ENCODE assay signal across 20 cellular contexts in the genomic region with DNA sequence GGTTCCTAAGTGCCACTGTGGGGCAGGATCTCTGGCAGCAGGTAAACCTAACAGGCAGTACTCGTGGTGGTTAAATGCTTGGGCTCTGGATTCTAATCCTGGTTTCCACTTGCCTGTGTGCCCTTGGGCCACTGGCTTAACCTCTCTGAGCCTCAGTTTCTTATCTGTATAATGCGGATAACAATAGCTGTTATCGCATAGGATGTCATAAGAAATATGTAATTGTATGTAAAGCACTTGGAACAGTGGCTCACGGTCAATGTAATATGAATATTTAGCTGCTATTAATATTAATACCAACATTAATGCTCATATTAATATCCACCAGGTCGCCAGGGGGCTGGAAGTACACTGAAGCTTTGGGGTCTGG. TPM values are rescaled to one million over a fixed set of nuclear protein-coding genes. Genes with fewer than 3 reads are reported as not detected.
"Had no signal": no experiment of that assay in that cellular context is flagged by ENCODE, and none has a peak within 500 bp of the region (broad histone marks: within the 10 kb centered on the region; RNA-seq: fewer than 3 reads in every experiment).

No MANE protein-coding gene starts in this region.

- H3K9ac ChIP-seq: parathyroid adenoma had no signal

- H3K79me2 ChIP-seq: parathyroid adenoma had no signal

- H3K36me3 ChIP-seq: left lung, tibial nerve had no signal

- H3K4me3 Mint-ChIP-seq: activated CD4-positive, alpha-beta T cell treated with anti-CD3 and anti-CD28 coated beads for 36 hours; activated CD8-positive, alpha-beta T cell treated with anti-CD3 and anti-CD28 coated beads for 36 hours; activated naive CD8-positive, alpha-beta T cell treated with anti-CD3 and anti-CD28 coated beads, Interleukin-2, amount 50 U/mL, for 24 hours; memory B cell; nephron progenitor cell; stimulated activated memory B cell treated with anti-CD40 and anti-IgM and Interleukin-4, amounts not matched to agents 10 μg/mL and 1 μg/mL and 100 μg/mL, for 72 hours; T-cell had no signal

- H3K9me3 ChIP-seq: left lung, tibial nerve had no signal

- H3K9me3 Mint-ChIP-seq: activated CD8-positive, alpha-beta T cell treated with anti-CD3 and anti-CD28 coated beads for 36 hours; activated naive CD8-positive, alpha-beta T cell treated with anti-CD3 and anti-CD28 coated beads, Interleukin-2, amount 50 U/mL, for 24 hours; memory B cell; nephron progenitor cell; stimulated activated memory B cell treated with anti-CD40 and anti-IgM and Interleukin-4, amounts not matched to agents 10 μg/mL and 1 μg/mL and 100 μg/mL, for 72 hours; T-cell had no signal

- H3K27ac Mint-ChIP-seq: activated CD4-positive, alpha-beta T cell treated with anti-CD3 and anti-CD28 coated beads for 36 hours; activated CD8-positive, alpha-beta T cell treated with anti-CD3 and anti-CD28 coated beads for 36 hours; activated naive CD8-positive, alpha-beta T cell treated with anti-CD3 and anti-CD28 coated beads, Interleukin-2, amount 50 U/mL, for 24 hours; memory B cell; nephron progenitor cell; stimulated activated memory B cell treated with anti-CD40 and anti-IgM and Interleukin-4, amounts not matched to agents 10 μg/mL and 1 μg/mL and 100 μg/mL, for 72 hours; T-cell had no signal

- H3K4me1 ChIP-seq: left lung, parathyroid adenoma had no signal

- H3K4me3 ChIP-seq: SK-N-MC, smooth muscle cell had no signal

- DNase-seq: activated CD4-positive, alpha-beta T cell treated with anti-CD3 and anti-CD28 coated beads for 36 hours; activated CD8-positive, alpha-beta T cell treated with anti-CD3 and anti-CD28 coated beads for 36 hours; activated naive CD4-positive, alpha-beta T cell treated with Interleukin-2 at 50 U/mL for 16 hours; activated naive CD8-positive, alpha-beta T cell treated with anti-CD3 and anti-CD28 coated beads, Interleukin-2, amount 50 U/mL, for 24 hours; cortex of kidney; effector memory CD4-positive, alpha-beta T cell; islet precursor cell; left lung; nephron progenitor cell; T-cell; T1000 had no signal

- H3K27ac ChIP-seq: left lung, parathyroid adenoma, SK-N-MC, tibial nerve had no signal

- H3K4me1 Mint-ChIP-seq: activated CD4-positive, alpha-beta T cell treated with anti-CD3 and anti-CD28 coated beads for 36 hours; activated naive CD8-positive, alpha-beta T cell treated with anti-CD3 and anti-CD28 coated beads, Interleukin-2, amount 50 U/mL, for 24 hours; stimulated activated memory B cell treated with anti-CD40 and anti-IgM and Interleukin-4, amounts not matched to agents 10 μg/mL and 1 μg/mL and 100 μg/mL, for 72 hours; T-cell had no signal

- H3K36me3 Mint-ChIP-seq: memory B cell; stimulated activated memory B cell treated with anti-CD40 and anti-IgM and Interleukin-4, amounts not matched to agents 10 μg/mL and 1 μg/mL and 100 μg/mL, for 72 hours; T-cell had no signal

- ATAC-seq: activated CD4-positive, alpha-beta T cell treated with anti-CD3 and anti-CD28 coated beads for 36 hours; activated naive CD8-positive, alpha-beta T cell treated with anti-CD3 and anti-CD28 coated beads, Interleukin-2, amount 50 U/mL, for 24 hours; stimulated activated memory B cell treated with anti-CD40 and anti-IgM and Interleukin-4, amounts not matched to agents 10 μg/mL and 1 μg/mL and 100 μg/mL, for 72 hours; T-cell had no signal

RNA-seq across cellular contexts. Expression of a gene that starts 16.8 kb away (rescaled TPM):
- total RNA-seq: activated CD4-positive, alpha-beta T cell treated with anti-CD3 and anti-CD28 coated beads for 36 hours; activated CD8-positive, alpha-beta T cell treated with anti-CD3 and anti-CD28 coated beads for 36 hours; cardiac septum; epithelial cell of proximal tubule; glomerular endothelial cell; left lung; smooth muscle cell; T-cell; tibial nerve had no signal
- polyA plus RNA-seq: smooth muscle cell had no signal

RNA-seq across cellular contexts. Expression of a gene that starts 55.4 kb away (rescaled TPM):
- total RNA-seq: activated CD4-positive, alpha-beta T cell treated with anti-CD3 and anti-CD28 coated beads for 36 hours; activated CD8-positive, alpha-beta T cell treated with anti-CD3 and anti-CD28 coated beads for 36 hours; cardiac septum; epithelial cell of proximal tubule; glomerular endothelial cell; T-cell had no signal
